Comparison of ENCODE assay signal across 1 cellular context in genomic region chr18:986071-986470, GRCh38.
TF ChIP-seq lines count a peak whose summit lies in the region.

No MANE protein-coding gene starts in this region.

TF ChIP-seq in WTC11, 78 proteins besides CTCF, POLR2A, EP300 and RAD21 (continued from another document):
- TF ChIP-seq ZNF396 (CRISPR knock-in tag; IDR thresholded peaks at IDR 0.05; ENCODE audit: borderline replicate concordance) (no peak), GTF2I (CRISPR knock-in tag; conservative IDR thresholded peaks at IDR 0.05) (no peak), EMX1 (CRISPR knock-in tag; IDR thresholded peaks at IDR 0.05) (no peak)
- TF ChIP-seq, protein P1, sequence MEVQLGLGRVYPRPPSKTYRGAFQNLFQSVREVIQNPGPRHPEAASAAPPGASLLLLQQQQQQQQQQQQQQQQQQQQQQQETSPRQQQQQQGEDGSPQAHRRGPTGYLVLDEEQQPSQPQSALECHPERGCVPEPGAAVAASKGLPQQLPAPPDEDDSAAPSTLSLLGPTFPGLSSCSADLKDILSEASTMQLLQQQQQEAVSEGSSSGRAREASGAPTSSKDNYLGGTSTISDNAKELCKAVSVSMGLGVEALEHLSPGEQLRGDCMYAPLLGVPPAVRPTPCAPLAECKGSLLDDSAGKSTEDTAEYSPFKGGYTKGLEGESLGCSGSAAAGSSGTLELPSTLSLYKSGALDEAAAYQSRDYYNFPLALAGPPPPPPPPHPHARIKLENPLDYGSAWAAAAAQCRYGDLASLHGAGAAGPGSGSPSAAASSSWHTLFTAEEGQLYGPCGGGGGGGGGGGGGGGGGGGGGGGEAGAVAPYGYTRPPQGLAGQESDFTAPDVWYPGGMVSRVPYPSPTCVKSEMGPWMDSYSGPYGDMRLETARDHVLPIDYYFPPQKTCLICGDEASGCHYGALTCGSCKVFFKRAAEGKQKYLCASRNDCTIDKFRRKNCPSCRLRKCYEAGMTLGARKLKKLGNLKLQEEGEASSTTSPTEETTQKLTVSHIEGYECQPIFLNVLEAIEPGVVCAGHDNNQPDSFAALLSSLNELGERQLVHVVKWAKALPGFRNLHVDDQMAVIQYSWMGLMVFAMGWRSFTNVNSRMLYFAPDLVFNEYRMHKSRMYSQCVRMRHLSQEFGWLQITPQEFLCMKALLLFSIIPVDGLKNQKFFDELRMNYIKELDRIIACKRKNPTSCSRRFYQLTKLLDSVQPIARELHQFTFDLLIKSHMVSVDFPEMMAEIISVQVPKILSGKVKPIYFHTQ (CRISPR knock-in tag; IDR thresholded peaks at IDR 0.05) = no peak
